In genomic region chr11:125433454-125434121, GRCh38 we compare ENCODE assay signal across 8 cellular contexts.
A peak's percentile ranks its signal among the peaks of the same experiment; 100 is the strongest.
DNase-seq lines count a peak whose midpoint lies in the region; ATAC-seq and TF ChIP-seq lines count a peak whose summit lies in the region.

No MANE protein-coding gene starts in this region.

- H3K9me3 Mint-ChIP-seq in H9 (no peaks in the 10 kb centered on the region), chondrocyte (ENCODE audit: low read depth) (no peaks in the 10 kb centered on the region)

- no peak overlapping the region for H3K18ac ChIP-seq in H9 (ENCODE audit: insufficient read length, low read depth, low read length)

- H3T11ph ChIP-seq in H9 (ENCODE audit: low read length) = no peak overlapping the region

- peaks cover 5% of the 10 kb centered on the region; the same call in 1 of the 2 replicates for H3K4me1 ChIP-seq in H9 (ENCODE audit: insufficient read depth, low read length)

- no peak overlapping the region for H2BK15ac ChIP-seq in H9 (ENCODE audit: low read depth, low read length)

- no peak overlapping the region for H2BK120ac ChIP-seq in H9 (ENCODE audit: low read depth, low read length, poor library complexity, severe bottlenecking)

- no peak overlapping the region for H4K8ac ChIP-seq in H9 (replicated peaks; ENCODE audit: insufficient read length, low read depth, low read length)

- no peak overlapping the region for H3K56ac ChIP-seq in H9 (ENCODE audit: insufficient read length, low read depth, low read length)

- TF ChIP-seq CTCF in H9 (conservative IDR thresholded peaks at IDR 0.05) (peak; percentile 81), chondrocyte (IDR thresholded peaks at IDR 0.05) (peak; percentile 75)

- no peaks in the 10 kb centered on the region for H3K23me2 ChIP-seq in H9 (ENCODE audit: insufficient read length, low read depth, low read length, poor library complexity, severe bottlenecking)

- H4K20me1 ChIP-seq in H9 (ENCODE audit: control insufficient read depth, insufficient read depth, insufficient read length) = no peaks in the 10 kb centered on the region

- H2BK12ac ChIP-seq in H9 (ENCODE audit: insufficient read length, low read depth, low read length) = no peak overlapping the region

- H4K5ac ChIP-seq in H9 (ENCODE audit: insufficient read length, low read depth, low read length) = peak overlapping the region; percentile 34

- no peak overlapping the region for H3K4ac ChIP-seq in H9 (ENCODE audit: low read depth, low read length)

- peak overlapping the region; percentile 80 for H2AFZ ChIP-seq in H9 (ENCODE audit: low read length)

- no peaks in the 10 kb centered on the region for H3K79me2 ChIP-seq in H9 (ENCODE audit: insufficient read depth, low read length)

- H3K27me3 Mint-ChIP-seq in H9 (ENCODE audit: low read depth) = peaks cover 1% of the 10 kb centered on the region
- H3K27me3 Mint-ChIP-seq in chondrocyte (ENCODE audit: low read depth) = no peaks in the 10 kb centered on the region

- WGBS in H9 (ENCODE audit: extremely low coverage, insufficient read length, low lambda C conversion rate) = no CpG with 5 or more reads among the region's 11 CpGs

- H2BK20ac ChIP-seq in H9 (ENCODE audit: low read depth, low read length, poor library complexity, severe bottlenecking) = no peak overlapping the region

- H3K23ac ChIP-seq in H9 (ENCODE audit: insufficient read length, low read depth, low read length) = no peak overlapping the region

- DNase-seq in NCI-H524 (lab: John Stamatoyannopoulos, UW) (peak; percentile 24 to 65), NCI-H524 treated with DMSO at 0.1 percent for 48 hours (lab: John Stamatoyannopoulos, UW) (no peak), H9 (peak; percentile 87), NCI-H82 (lab: John Stamatoyannopoulos, UW) (peak; percentile 84), chondrocyte (ENCODE audit: low spot score) (no peak), kidney tubule cell (ENCODE audit: low spot score) (peak; percentile 74)

- H3K27ac ChIP-seq in H9 (ENCODE audit: insufficient read length, low read depth, low read length) (no peak overlapping the region), temporal lobe (ENCODE audit: low read depth, low read length) (peak overlapping the region; percentile 86)

- H3K4me1 Mint-ChIP-seq in H9 (peaks cover 37 to 40% of the 10 kb centered on the region in 2 experiments), chondrocyte (ENCODE audit: low read depth) (peaks cover 7% of the 10 kb centered on the region)

- no peak overlapping the region for H3K9ac ChIP-seq in H9 (ENCODE audit: extremely low read depth, insufficient read length, low read length)

- H3K27me3 ChIP-seq in H9 (ENCODE audit: insufficient read depth, low read length) = no peaks in the 10 kb centered on the region

- H2BK5ac ChIP-seq in H9 (ENCODE audit: insufficient read length, low read length) = no peak overlapping the region

- no peaks in the 10 kb centered on the region for H3K79me1 ChIP-seq in H9 (ENCODE audit: insufficient read depth, low read depth, low read length, poor library complexity, severe bottlenecking)

- H3K36me3 Mint-ChIP-seq in H9 (ENCODE audit: insufficient read depth in 1 of 3, low read depth in 3 of 3) (no peaks in the 10 kb centered on the region), chondrocyte (ENCODE audit: low read depth) (peaks cover 15% of the 10 kb centered on the region)

- no peak overlapping the region for H3K4me3 Mint-ChIP-seq in H9
- H3K4me3 Mint-ChIP-seq in chondrocyte (ENCODE audit: unreplicated experiment) = no peak overlapping the region

- H3K27ac Mint-ChIP-seq in H9 (peak overlapping the region in 1 of 3 experiments; percentile 12; a peak in 1 of 7 replicates), chondrocyte (ENCODE audit: unreplicated experiment) (peak overlapping the region; percentile 39)

- no peak overlapping the region for H3K14ac ChIP-seq in H9 (ENCODE audit: insufficient read depth, low read length)

- H3K4me2 ChIP-seq in H9 (ENCODE audit: insufficient read depth, insufficient read length, low read length) = no peak overlapping the region

- no peak overlapping the region for H4K91ac ChIP-seq in H9 (ENCODE audit: insufficient read length, low read depth, low read length)

- H3K9me3 ChIP-seq in H9 (ENCODE audit: control insufficient read depth, low read depth, low read length) = no peaks in the 10 kb centered on the region

- no peak for ATAC-seq in HG03139 (IDR thresholded peaks at IDR 0.05; ENCODE audit: unreplicated experiment)

- H2AK5ac ChIP-seq in H9 (ENCODE audit: insufficient read length, low read length) = no peak overlapping the region

Comparison
In these comparisons a context has a peak if more than half of its experiments do, and no peak if none do; other contexts are left out.
1. DNase-seq: peak in NCI-H524 (2 of 2), H9 (single experiment), NCI-H82 (single experiment) and kidney tubule cell (single experiment); none in NCI-H524 treated with DMSO at 0.1 percent for 48 hours (single experiment) and chondrocyte (single experiment).